ENCODE assay signal across 9 cellular contexts in genomic region chr9:37056086-37056485, GRCh38. TPM values are rescaled to one million over a fixed set of nuclear protein-coding genes. Genes with fewer than 3 reads are reported as not detected.
"Had no signal": no experiment of that assay in that cellular context is flagged by ENCODE, and none has a peak within 500 bp of the region (broad histone marks: within the 10 kb centered on the region; RNA-seq: fewer than 3 reads in every experiment).

No MANE protein-coding gene starts in this region.

- H3K9me3 ChIP-seq: HAP-1 had no signal

- H3K9me3 Mint-ChIP-seq: GM23338, HFFc6 had no signal

- H3K4me2 ChIP-seq: GM23338 had no signal

- H2AFZ ChIP-seq: GM23248, GM23338 had no signal

- H3K27ac ChIP-seq: GM23248 had no signal

- H3K27ac Mint-ChIP-seq: GM23338, HFFc6 had no signal

- DNase-seq: GM23248, GOT3, H7, HCEC 1CT, HFFc6 had no signal

- ATAC-seq: GM23338, HCT116 had no signal

- H3K4me3 ChIP-seq: GM23248, GM23338, HAP-1 had no signal

- H3K36me3 ChIP-seq: HAP-1 had no signal

- H3K4me3 Mint-ChIP-seq: GM23338, HFFc6 had no signal

- H3K9ac ChIP-seq: GM23248 had no signal

RNA-seq across cellular contexts. Expression of gene PAX5, which starts 22.0 kb away (rescaled TPM):
- total RNA-seq: GM23248, H4, HFFc6 had no signal
